Comparison of ENCODE assay signal across 17 cellular contexts in genomic region chr5:3597002-3597726, GRCh38. TPM values are rescaled to one million over a fixed set of nuclear protein-coding genes. Genes with fewer than 3 reads are reported as not detected.
A peak's percentile ranks its signal among the peaks of the same experiment; 100 is the strongest.
DNase-seq lines count a peak whose midpoint lies in the region; ATAC-seq and TF ChIP-seq lines count a peak whose summit lies in the region.
"Had no signal": no experiment of that assay in that cellular context is flagged by ENCODE, and none has a peak within 500 bp of the region (broad histone marks: within the 10 kb centered on the region; RNA-seq: fewer than 3 reads in every experiment).

No MANE protein-coding gene starts in this region.

- peaks cover 12% of the 10 kb centered on the region for H3K4me1 ChIP-seq in adipocyte (ENCODE audit: control insufficient read depth, insufficient read depth, low read length)
- H3K4me1 ChIP-seq: Caco-2 had no signal

- H3K36me3 ChIP-seq in H7 (replicated peaks; ENCODE audit: control insufficient read depth, insufficient read depth, low read length) (no peaks in the 10 kb centered on the region), adipocyte (ENCODE audit: control insufficient read depth, insufficient read depth, low read length, severe bottlenecking) (no peaks in the 10 kb centered on the region)

- H3K9me3 ChIP-seq in adipocyte (ENCODE audit: control insufficient read depth, low read length), result no peaks in the 10 kb centered on the region

- H3K4me3 Mint-ChIP-seq in osteocyte (ENCODE audit: unreplicated experiment), result peak overlapping the region; percentile 87

- peaks cover 12% of the 10 kb centered on the region for H3K36me3 Mint-ChIP-seq in osteocyte (ENCODE audit: unreplicated experiment)

- H3K9me3 Mint-ChIP-seq in osteocyte (ENCODE audit: unreplicated experiment), result no peaks in the 10 kb centered on the region

- H3K4me3 ChIP-seq in H7 (ENCODE audit: insufficient read depth, low read depth, low read length), result peak overlapping the region; percentile 14; the same call in 1 of the 2 replicates
- H3K4me3 ChIP-seq in adipocyte (ENCODE audit: low read length), result peak overlapping the region; percentile 89
- H3K4me3 ChIP-seq in iPS-11a (ENCODE audit: low read depth, low read length), result peak overlapping the region; percentile 35

- H3K27ac Mint-ChIP-seq in osteocyte (ENCODE audit: unreplicated experiment), result peak overlapping the region; percentile 92
- H3K27ac Mint-ChIP-seq: naive B cell had no signal

- peaks cover 5% of the 10 kb centered on the region for H3K27me3 Mint-ChIP-seq in osteocyte (ENCODE audit: unreplicated experiment)

- peaks cover 28% of the 10 kb centered on the region for H3K4me1 Mint-ChIP-seq in osteocyte (ENCODE audit: unreplicated experiment)

- TF ChIP-seq CTCF in osteocyte (IDR thresholded peaks at IDR 0.05), result no peak

- H3K27me3 ChIP-seq in H7 (ENCODE audit: control insufficient read depth, insufficient read depth, low read length), result peaks cover 97% of the 10 kb centered on the region
- H3K27me3 ChIP-seq in adipocyte (replicated peaks; ENCODE audit: control insufficient read depth, insufficient read depth, low read length), result peaks cover 3% of the 10 kb centered on the region

- no peak for ATAC-seq in GM21619 (IDR thresholded peaks at IDR 0.05; ENCODE audit: unreplicated experiment)
- ATAC-seq: activated naive CD4-positive, alpha-beta T cell treated with anti-CD3 and anti-CD28 coated beads, Interleukin-2, amount 50 U/mL, for 72 hours had no signal

- H3K9ac ChIP-seq in adipocyte (ENCODE audit: low read length), result peak overlapping the region; percentile 91
- H3K9ac ChIP-seq: KMS-11 had no signal

- DNase-seq in H7, result peak; percentile 57
- DNase-seq in adipocyte (ENCODE audit: low read depth), result no peak
- DNase-seq in osteocyte (ENCODE audit: extremely low spot score, unreplicated experiment), result no peak
- DNase-seq in MV-4-11 (lab: John Stamatoyannopoulos, UW), result no peak
- DNase-seq in activated CD4-positive, CD25-positive, alpha-beta regulatory T cell (lab: John Stamatoyannopoulos, UW), result no peak
- DNase-seq in T-helper 9 cell, result no peak
- DNase-seq: activated CD4-positive, alpha-beta T cell treated with anti-CD3 and anti-CD28 coated beads for 4 hours; Caco-2; effector memory CD4-positive, alpha-beta T cell; GOT3; naive B cell; SHP77 treated with DMSO at 0.1 percent for 48 hours had no signal

RNA-seq across cellular contexts. Expression of gene IRX1, which starts 1.5 kb away (rescaled TPM):
- total RNA-seq in H7 (2014; rRNA removed; shearing (Covaris generic)), result 1.7 and 2.7 TPM in 2 replicates
- total RNA-seq in osteocyte, result 11.8 and 12.0 TPM in 2 replicates
- total RNA-seq: activated naive CD4-positive, alpha-beta T cell treated with anti-CD3 and anti-CD28 coated beads, Interleukin-2, amount 50 U/mL, for 72 hours; Caco-2; NCI-H460 had no signal

Comparison
In these comparisons a context has a peak if more than half of its experiments do, and no peak if none do; other contexts are left out.
1. H3K4me3 ChIP-seq: peak in every context shown above with its lines; median percentile 89 in adipocyte; 35 in iPS-11a; 14 in H7.